8 cellular contexts compared by ENCODE assay signal in the genomic region with DNA sequence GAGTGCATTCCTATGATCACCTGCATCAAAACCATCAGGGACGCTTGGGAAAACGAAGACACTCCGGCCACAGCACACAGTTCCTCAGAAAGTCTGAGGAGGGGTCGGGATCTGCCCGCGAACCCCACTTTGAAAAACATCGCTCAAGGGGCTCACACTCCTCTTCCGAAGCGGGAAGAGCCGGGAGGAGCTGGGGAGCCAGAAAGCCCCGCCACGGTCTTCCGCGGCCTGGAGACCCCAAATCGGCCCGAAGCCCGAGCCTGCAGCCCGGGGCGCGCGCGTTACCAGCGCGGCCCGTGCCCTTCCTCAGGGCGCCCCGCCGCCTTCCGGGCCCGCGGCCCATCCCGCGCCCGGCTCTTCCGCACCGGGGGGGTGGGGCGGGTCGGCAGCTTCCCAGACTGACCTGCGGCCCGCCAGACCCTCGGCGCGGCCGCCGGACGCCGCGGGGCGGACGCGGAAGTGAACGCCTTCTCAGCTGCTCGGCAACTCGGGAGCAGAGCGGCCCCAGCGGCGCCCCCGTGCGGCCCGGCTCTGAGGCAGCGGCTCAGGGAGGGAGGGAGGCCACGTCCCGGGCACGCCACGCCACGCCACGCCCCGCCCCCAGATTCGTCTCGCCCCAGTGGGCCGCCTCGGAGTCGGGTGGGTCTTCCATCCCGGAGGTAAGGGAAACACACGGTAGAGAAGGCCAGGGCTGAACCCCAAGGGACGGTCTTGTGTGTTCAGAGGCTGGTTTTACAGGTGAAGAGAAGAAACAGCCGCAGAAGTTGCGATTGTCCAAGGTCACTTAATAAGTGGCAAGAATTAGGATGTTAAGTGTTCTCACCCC. TPM values are rescaled to one million over a fixed set of nuclear protein-coding genes. Genes with fewer than 3 reads are reported as not detected.
DNase-seq lines count a peak whose midpoint lies in the region; ATAC-seq and TF ChIP-seq lines count a peak whose summit lies in the region.

Gene KCTD18, minus strand, starts transcription at position 461 of the 826 bp plus-strand sequence. CDS start 3,052 bp downstream, outside the sequence.

- WGBS in prostate gland: under 1% methylated on average over 61 of the region's 78 CpGs

- in situ Hi-C loops in GM13977 (cut with MboI; ENCODE audit: low pct_unique_long_range_greater_than_20kb, low sequenced_read_pairs, unreplicated experiment): no loop called here

- H3K4me1 ChIP-seq in left ventricle myocardium inferior (peaks cover 20% of the 10 kb centered on the region), prostate gland (replicated peaks) (no peaks in the 10 kb centered on the region)

- H3K36me3 ChIP-seq in left ventricle myocardium inferior (peaks cover 3% of the 10 kb centered on the region), prostate gland (no peaks in the 10 kb centered on the region)

- H3K9me3 ChIP-seq in left ventricle myocardium inferior (replicated peaks) (no peaks in the 10 kb centered on the region), prostate gland (no peaks in the 10 kb centered on the region)

- peak within 1 kb of the TSS; percentile 87 for H3K4me3 ChIP-seq in left ventricle myocardium inferior
- H3K4me3 ChIP-seq in prostate gland: peak within 1 kb of the TSS; percentile 70 to 83

- peak; percentile 96 for ATAC-seq in HG02840 (IDR thresholded peaks at IDR 0.05; ENCODE audit: low FRiP score, unreplicated experiment)

- DNase-seq in GM13977 (ENCODE audit: low spot score) (peak; percentile 98), NCI-H1436 (lab: John Stamatoyannopoulos, UW) (peak; percentile 63), amniotic stem cell (lab: John Stamatoyannopoulos, UW) (peak; percentile 58), left ventricle myocardium inferior (peak; percentile 94), prostate gland (ENCODE audit: low spot score) (peak; percentile 84), ureter (ENCODE audit: low spot score) (peak; percentile 95)

- peak within 1 kb of the TSS; percentile 92 for H3K27ac ChIP-seq in left ventricle myocardium inferior (replicated peaks)
- H3K27ac ChIP-seq in prostate gland: peak within 1 kb of the TSS; percentile 75 to 79

- TF ChIP-seq CTCF in GM13977 (IDR thresholded peaks at IDR 0.05; ENCODE audit: extremely low read depth, insufficient read depth, missing control alignments) (peak; percentile 97), left ventricle myocardium inferior (IDR thresholded peaks at IDR 0.05; ENCODE audit: borderline replicate concordance) (peak; percentile 92), prostate gland (IDR thresholded peaks at IDR 0.05) (peak; percentile 66 to 94 (median 82))

- H3K27me3 ChIP-seq in left ventricle myocardium inferior (ENCODE audit: low read depth) (no peaks in the 10 kb centered on the region), prostate gland (replicated peaks; ENCODE audit: insufficient read depth) (no peaks in the 10 kb centered on the region)

- H3K4me1 Mint-ChIP-seq in T-helper 1 cell treated with Interleukin-12 subunit alpha and Interleukin-12 subunit beta and Interleukin-4 antibody, amounts not matched to agents 30 μg/mL and 1 μg/mL, for 36 hours (ENCODE audit: low read depth): peaks cover 16% of the 10 kb centered on the region

- H3K27me3 Mint-ChIP-seq in T-helper 1 cell treated with Interleukin-12 subunit alpha and Interleukin-12 subunit beta and Interleukin-4 antibody, amounts not matched to agents 30 μg/mL and 1 μg/mL, for 36 hours (ENCODE audit: low read depth): no peaks in the 10 kb centered on the region

- intact Hi-C loops in left ventricle myocardium inferior (cut with micrococcal nuclease): no loop called here
- intact Hi-C loops in prostate gland (cut with DNase I): no loop called here

- H3K27ac Mint-ChIP-seq in T-helper 1 cell treated with Interleukin-12 subunit alpha and Interleukin-12 subunit beta and Interleukin-4 antibody, amounts not matched to agents 30 μg/mL and 1 μg/mL, for 36 hours: peak within 1 kb of the TSS; percentile 86

- TF ChIP-seq POLR2A in prostate gland (IDR thresholded peaks at IDR 0.05): peak; percentile 80

- no peaks in the 10 kb centered on the region for H3K9me3 Mint-ChIP-seq in T-helper 1 cell treated with Interleukin-12 subunit alpha and Interleukin-12 subunit beta and Interleukin-4 antibody, amounts not matched to agents 30 μg/mL and 1 μg/mL, for 36 hours

- peak within 1 kb of the TSS; percentile 96 for H3K4me3 Mint-ChIP-seq in T-helper 1 cell treated with Interleukin-12 subunit alpha and Interleukin-12 subunit beta and Interleukin-4 antibody, amounts not matched to agents 30 μg/mL and 1 μg/mL, for 36 hours

- H3K36me3 Mint-ChIP-seq in T-helper 1 cell treated with Interleukin-12 subunit alpha and Interleukin-12 subunit beta and Interleukin-4 antibody, amounts not matched to agents 30 μg/mL and 1 μg/mL, for 36 hours (ENCODE audit: low read depth): peaks cover 5% of the 10 kb centered on the region

RNA-seq across cellular contexts. Expression of gene KCTD18, which starts in this region (rescaled TPM):
- total RNA-seq in left ventricle myocardium inferior: 9.4 TPM
- 10 to 100 TPM; 21.1 to 38.2 TPM for total RNA-seq in prostate gland
- total RNA-seq in ureter: 13.8 TPM

Comparison
In these comparisons a context has a peak if more than half of its experiments do, and no peak if none do; other contexts are left out.
1. Peak in every context shown above with its lines: DNase-seq, ATAC-seq, H3K4me3 ChIP-seq and H3K27ac ChIP-seq.